Comparison of ENCODE assay signal across 8 cellular contexts in the genomic region with DNA sequence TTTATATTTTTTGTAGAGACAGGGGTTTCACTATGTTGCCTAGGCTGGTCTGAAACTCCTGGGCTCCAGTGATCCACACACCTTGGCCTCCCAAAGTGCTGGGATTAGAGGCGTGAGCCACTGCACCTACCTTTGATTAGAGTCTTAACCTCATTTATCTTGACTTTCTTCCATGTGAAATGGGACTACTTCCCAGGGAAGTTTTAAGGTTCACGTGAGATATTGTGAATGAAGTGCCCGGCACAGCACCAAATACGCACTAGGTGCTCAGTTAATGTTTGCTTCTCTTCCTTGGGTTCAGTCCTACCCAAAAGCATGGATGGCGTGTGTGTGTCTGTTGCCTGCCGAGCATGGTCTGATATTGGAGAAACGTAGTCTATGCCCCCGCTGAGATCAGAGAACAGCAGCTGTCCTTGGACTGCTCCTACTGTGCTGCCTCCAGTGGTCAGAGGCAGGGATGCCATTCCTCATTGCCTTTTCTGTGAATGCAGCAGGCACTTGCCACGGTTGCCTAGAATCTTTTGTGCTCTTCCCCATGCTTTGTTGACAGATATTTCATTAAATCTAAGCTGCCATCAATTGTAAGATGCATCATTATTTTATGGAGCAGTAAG. TPM values are rescaled to one million over a fixed set of nuclear protein-coding genes. Genes with fewer than 3 reads are reported as not detected.
DNase-seq lines count a peak whose midpoint lies in the region; ATAC-seq, FAIRE-seq and TF ChIP-seq lines count a peak whose summit lies in the region.

No MANE protein-coding gene starts in this region.

- no peaks in the 10 kb centered on the region for H3K4me1 Mint-ChIP-seq in stimulated activated naive CD8-positive, alpha-beta T cell treated with anti-CD3 and anti-CD28 coated beads, Interleukin-15, amount 100 ng/mL, for 72 hours

- TF ChIP-seq POLR2A in tibial nerve (IDR thresholded peaks at IDR 0.05), result no peak
- no peak for TF ChIP-seq POLR2A in ovary (IDR thresholded peaks at IDR 0.05)

- no peak overlapping the region for H3K4me3 Mint-ChIP-seq in stimulated activated naive CD8-positive, alpha-beta T cell treated with anti-CD3 and anti-CD28 coated beads, Interleukin-15, amount 100 ng/mL, for 72 hours

- H3K27ac ChIP-seq in tibial nerve, result no peak overlapping the region
- H3K27ac ChIP-seq in ovary, result no peak overlapping the region

- H3K27me3 ChIP-seq in tibial nerve (no peaks in the 10 kb centered on the region), ovary (no peaks in the 10 kb centered on the region)

- H3K36me3 ChIP-seq in tibial nerve (no peaks in the 10 kb centered on the region), ovary (no peaks in the 10 kb centered on the region)

- H3K9me3 ChIP-seq in tibial nerve (no peaks in the 10 kb centered on the region), ovary (no peaks in the 10 kb centered on the region)

- ATAC-seq in stimulated activated naive CD8-positive, alpha-beta T cell treated with anti-CD3 and anti-CD28 coated beads, Interleukin-15, amount 100 ng/mL, for 72 hours, result peak; percentile 39
- ATAC-seq in stimulated activated naive CD8-positive, alpha-beta T cell treated with anti-CD3 and anti-CD28 coated beads, Interleukin-15, Interleukin-2, amounts not matched to agents 100 U/mL and 50 U/mL, for 24 hours, result no peak
- ATAC-seq in GM19351 (IDR thresholded peaks at IDR 0.05; ENCODE audit: unreplicated experiment), result no peak

- intact Hi-C loops in ovary (cut with DNase I), result no loop called here

- WGBS in tibial nerve, 2 donors, result 45 to 50% methylated on average over 9 of the region's 9 CpGs
- WGBS in ovary, 3 donors, result 32 to 47% (median 37%) methylated on average over 9 of the region's 9 CpGs

- TF ChIP-seq EP300 in tibial nerve (IDR thresholded peaks at IDR 0.05) (no peak), ovary (IDR thresholded peaks at IDR 0.05) (no peak)

- H3K27ac Mint-ChIP-seq in stimulated activated naive CD8-positive, alpha-beta T cell treated with anti-CD3 and anti-CD28 coated beads, Interleukin-15, amount 100 ng/mL, for 72 hours, result no peak overlapping the region

- TF ChIP-seq CTCF in tibial nerve (IDR thresholded peaks at IDR 0.05), result peak in 4 of 5 experiments; percentile 15 to 24 (median 19)
- no peak for TF ChIP-seq CTCF in ovary (IDR thresholded peaks at IDR 0.05)

- no peaks in the 10 kb centered on the region for H3K4me1 ChIP-seq in tibial nerve
- H3K4me1 ChIP-seq in ovary (ENCODE audit: insufficient read depth), result no peaks in the 10 kb centered on the region

- no peak for DNase-seq in stimulated activated naive CD8-positive, alpha-beta T cell treated with anti-CD3 and anti-CD28 coated beads, Interleukin-15, amount 100 ng/mL, for 72 hours
- DNase-seq in stimulated activated naive CD8-positive, alpha-beta T cell treated with anti-CD3 and anti-CD28 coated beads, Interleukin-15, Interleukin-2, amounts not matched to agents 100 U/mL and 50 U/mL, for 24 hours, result no peak
- DNase-seq in LoVo (ENCODE audit: low spot score) (peak; percentile 22), hepatic stellate cell (ENCODE audit: low spot score) (peak; percentile 58), tibial nerve (ENCODE audit: low spot score in 2 of 2) (no peak), ovary (no peak)

- peaks cover 13% of the 10 kb centered on the region for H3K27me3 Mint-ChIP-seq in stimulated activated naive CD8-positive, alpha-beta T cell treated with anti-CD3 and anti-CD28 coated beads, Interleukin-15, amount 100 ng/mL, for 72 hours

- FAIRE-seq in TTC549 (lab: Jason Lieb, UNC), result peak; percentile 72

- H3K4me3 ChIP-seq in tibial nerve (no peak overlapping the region), ovary (no peak overlapping the region)

- H3K9me3 Mint-ChIP-seq in stimulated activated naive CD8-positive, alpha-beta T cell treated with anti-CD3 and anti-CD28 coated beads, Interleukin-15, amount 100 ng/mL, for 72 hours, result no peaks in the 10 kb centered on the region

RNA-seq across cellular contexts. Expression of gene TFCP2L1, which starts 12.3 kb away (rescaled TPM):
- total RNA-seq in tibial nerve, result under 1 TPM; 0.20 to 0.63 (median 0.41) TPM
- total RNA-seq in ovary, result 10 to 100 TPM in 1 of 7 donors, 1 to 10 TPM in 3, under 1 TPM in 2, not detected in 1; 0.13 to 13.8 (median 1.3) TPM
- under 1 TPM; 0.05 to 0.17 TPM for polyA plus RNA-seq in ovary

Comparison
In these comparisons a context has a peak if more than half of its experiments do, and no peak if none do; other contexts are left out.
1. DNase-seq: peak in LoVo (single experiment) and hepatic stellate cell (single experiment); none in stimulated activated naive CD8-positive, alpha-beta T cell treated with anti-CD3 and anti-CD28 coated beads, Interleukin-15, amount 100 ng/mL, for 72 hours (0 of 2), stimulated activated naive CD8-positive, alpha-beta T cell treated with anti-CD3 and anti-CD28 coated beads, Interleukin-15, Interleukin-2, amounts not matched to agents 100 U/mL and 50 U/mL, for 24 hours (single experiment), tibial nerve (0 of 2) and ovary (0 of 5).
2. CTCF ChIP-seq: peak in tibial nerve (4 of 5); none in ovary (0 of 3).